In genomic region chr5:96844476-96844990, GRCh38 we compare ENCODE assay signal across 12 cellular contexts. TPM values are rescaled to one million over a fixed set of nuclear protein-coding genes. Genes with fewer than 3 reads are reported as not detected.
DNase-seq lines count a peak whose midpoint lies in the region; ATAC-seq and TF ChIP-seq lines count a peak whose summit lies in the region.
"Had no signal": no experiment of that assay in that cellular context is flagged by ENCODE, and none has a peak within 500 bp of the region (broad histone marks: within the 10 kb centered on the region; RNA-seq: fewer than 3 reads in every experiment).

No MANE protein-coding gene starts in this region.

- CTCF ChIA-PET in Caco-2 (lab: Charles Lee), result interaction anchor here (0.8 kb wide), 1 partner anchor 92 kb away, joined by 4 read pairs; no protein-coding TSS in a partner anchor

- H3K4me2 ChIP-seq in Loucy (ENCODE audit: low read depth, low read length, poor library complexity, severe bottlenecking) (peak overlapping the region; percentile 49), neural progenitor cell (no peak overlapping the region)

- no peak for ATAC-seq in GM21367 (IDR thresholded peaks at IDR 0.05; ENCODE audit: unreplicated experiment)
- ATAC-seq: pancreas had no signal

- H3K36me3 ChIP-seq in Loucy (ENCODE audit: insufficient read depth, low read length) (no peaks in the 10 kb centered on the region), adipocyte (ENCODE audit: control insufficient read depth, insufficient read depth, low read length, severe bottlenecking) (no peaks in the 10 kb centered on the region), neural progenitor cell (no peaks in the 10 kb centered on the region), Caco-2 (ENCODE audit: control insufficient read depth, insufficient read depth, low read length) (no peaks in the 10 kb centered on the region)
- H3K36me3 ChIP-seq: pancreas had no signal

- POLR2A ChIA-PET in Caco-2 (lab: Charles Lee), result no interaction called here

- H3K9me3 Mint-ChIP-seq in neural progenitor cell (peaks cover 18% of the 10 kb centered on the region), Caco-2 (ENCODE audit: unreplicated experiment) (no peaks in the 10 kb centered on the region)

- no TSS peak for BruUV-seq in Caco-2 (replicated peaks; lab: Mats Ljungman, UMichigan)

- TF ChIP-seq CTCF in Loucy (conservative IDR thresholded peaks at IDR 0.05; ENCODE audit: low read length), result no peak
- no peak for TF ChIP-seq CTCF in neural progenitor cell (IDR thresholded peaks at IDR 0.05)
- TF ChIP-seq CTCF in Caco-2 (IDR thresholded peaks at IDR 0.05; ENCODE audit: insufficient read depth in 1 of 2, low read depth in 1 of 2, low read length in 1 of 2, severe bottlenecking in 1 of 2, unreplicated experiment in 1 of 2), result no peak

- H4K20me1 ChIP-seq in Loucy (ENCODE audit: insufficient read depth, low read length, poor library complexity, severe bottlenecking) (no peaks in the 10 kb centered on the region), neural progenitor cell (ENCODE audit: low read depth) (no peaks in the 10 kb centered on the region)

- H3K4me3 Mint-ChIP-seq in neural progenitor cell (no peak overlapping the region), Caco-2 (ENCODE audit: unreplicated experiment) (no peak overlapping the region)
- H3K4me3 Mint-ChIP-seq: activated T-cell treated with anti-CD3 and anti-CD28 coated beads, Interleukin-2, amount 50 U/mL, for 24 hours; IgD-negative memory B cell had no signal

- H3K4me1 ChIP-seq in Loucy (ENCODE audit: insufficient read depth, low read length, poor library complexity, severe bottlenecking), result peaks cover 55% of the 10 kb centered on the region
- H3K4me1 ChIP-seq in adipocyte (ENCODE audit: control insufficient read depth, insufficient read depth, low read length), result peaks cover 4% of the 10 kb centered on the region
- peaks cover 2% of the 10 kb centered on the region for H3K4me1 ChIP-seq in neural progenitor cell
- 0 out of 2 replicates have a peak, but pooled peaks cover 4% of the 10 kb centered on the region for H3K4me1 ChIP-seq in Caco-2
- H3K4me1 ChIP-seq: pancreas had no signal

- H3K4me3 ChIP-seq in Loucy (ENCODE audit: low read length, poor library complexity, severe bottlenecking), result peak overlapping the region; percentile 47
- H3K4me3 ChIP-seq in adipocyte (ENCODE audit: low read length), result no peak overlapping the region
- H3K4me3 ChIP-seq in neural progenitor cell, result no peak overlapping the region
- H3K4me3 ChIP-seq in Caco-2 (ENCODE audit: low read depth, low read length), result no peak overlapping the region
- H3K4me3 ChIP-seq: pancreas had no signal

- no peaks in the 10 kb centered on the region for H3K9me2 ChIP-seq in Loucy (replicated peaks; ENCODE audit: low read depth, low read length)

- H3K9ac ChIP-seq in Loucy (ENCODE audit: low read depth, low read length, poor library complexity, severe bottlenecking) (peak overlapping the region; percentile 9), adipocyte (ENCODE audit: low read length) (no peak overlapping the region), neural progenitor cell (no peak overlapping the region)

- DNase-seq in Daoy (ENCODE audit: low read depth), result peak; percentile 44
- peak; percentile 69 for DNase-seq in adipocyte (ENCODE audit: low read depth)
- no peak for DNase-seq in neural progenitor cell (ENCODE audit: low spot score)
- DNase-seq in Caco-2, result no peak
- no peak for DNase-seq in SW 1271 (lab: John Stamatoyannopoulos, UW)
- DNase-seq: activated CD4-positive, alpha-beta T cell treated with anti-CD3 and anti-CD28 coated beads for 4 hours; activated T-cell treated with anti-CD3 and anti-CD28 coated beads, Interleukin-2, amount 50 U/mL, for 24 hours; pancreas; T-helper 1 cell had no signal

- H3K36me3 Mint-ChIP-seq in neural progenitor cell, result peaks cover 3% of the 10 kb centered on the region
- no peaks in the 10 kb centered on the region for H3K36me3 Mint-ChIP-seq in Caco-2 (ENCODE audit: insufficient read depth, unreplicated experiment)
- H3K36me3 Mint-ChIP-seq: IgD-negative memory B cell had no signal

- H3K4me1 Mint-ChIP-seq in neural progenitor cell (no peaks in the 10 kb centered on the region), Caco-2 (ENCODE audit: low read depth, unreplicated experiment) (no peaks in the 10 kb centered on the region)

- no peaks in the 10 kb centered on the region for H3K79me2 ChIP-seq in Loucy (ENCODE audit: insufficient read depth, low read length)
- no peaks in the 10 kb centered on the region for H3K79me2 ChIP-seq in neural progenitor cell (ENCODE audit: low read depth)

- H3K9me3 ChIP-seq in Loucy (ENCODE audit: insufficient read depth, low read depth, low read length) (no peaks in the 10 kb centered on the region), adipocyte (ENCODE audit: control insufficient read depth, low read length) (peaks cover 3% of the 10 kb centered on the region), neural progenitor cell (ENCODE audit: low read depth) (peaks cover 7% of the 10 kb centered on the region), Caco-2 (peaks cover 5% of the 10 kb centered on the region; the same call in 1 of the 2 replicates)
- H3K9me3 ChIP-seq: pancreas had no signal

- peaks cover 2% of the 10 kb centered on the region for H3K27me3 Mint-ChIP-seq in neural progenitor cell (ENCODE audit: insufficient read depth, low read depth)
- peaks cover 7% of the 10 kb centered on the region for H3K27me3 Mint-ChIP-seq in Caco-2 (ENCODE audit: insufficient read depth, unreplicated experiment)
- H3K27me3 Mint-ChIP-seq: activated T-cell treated with anti-CD3 and anti-CD28 coated beads, Interleukin-2, amount 50 U/mL, for 24 hours had no signal

- no peak overlapping the region for H3K27ac ChIP-seq in neural progenitor cell
- H3K27ac ChIP-seq: pancreas had no signal

- H3F3A ChIP-seq in Loucy (ENCODE audit: low read depth) (no peaks in the 10 kb centered on the region), neural progenitor cell (ENCODE audit: low read depth) (no peaks in the 10 kb centered on the region)

- no peak overlapping the region for H2AFZ ChIP-seq in Loucy (ENCODE audit: low read length)
- peak overlapping the region; percentile 51 for H2AFZ ChIP-seq in neural progenitor cell (replicated peaks)

- no peaks in the 10 kb centered on the region for H3K27me3 ChIP-seq in Loucy (ENCODE audit: insufficient read depth, low read length, poor library complexity, severe bottlenecking)
- H3K27me3 ChIP-seq in adipocyte (replicated peaks; ENCODE audit: control insufficient read depth, insufficient read depth, low read length), result no peaks in the 10 kb centered on the region
- H3K27me3 ChIP-seq in neural progenitor cell, result no peaks in the 10 kb centered on the region
- H3K27me3 ChIP-seq in Caco-2 (replicated peaks; ENCODE audit: control insufficient read depth, insufficient read depth, low read length), result no peaks in the 10 kb centered on the region; the same call in 1 of the 2 replicates
- H3K27me3 ChIP-seq: pancreas had no signal

- H3K27ac Mint-ChIP-seq in neural progenitor cell (no peak overlapping the region), Caco-2 (ENCODE audit: unreplicated experiment) (no peak overlapping the region)
- H3K27ac Mint-ChIP-seq: activated T-cell treated with anti-CD3 and anti-CD28 coated beads, Interleukin-2, amount 50 U/mL, for 24 hours; IgD-negative memory B cell had no signal

- intact Hi-C loops in Caco-2 (cut with micrococcal nuclease; ENCODE audit: unreplicated experiment), result no loop called here

RNA-seq across cellular contexts. Expression of gene ERAP2, which starts 31.8 kb away (rescaled TPM):
- total RNA-seq in Daoy (2014; rRNA removed; shearing (Covaris generic)), result 72.8 and 82.6 TPM in 2 replicates
- total RNA-seq in neural progenitor cell (ENCODE audit: low replicate concordance) (not detected in 2 replicates), Caco-2 (2022) (3.9 and 4.5 TPM in 2 replicates)

RNA-seq across cellular contexts. Expression of gene ERAP1, which starts 36.8 kb away (rescaled TPM):
- 23.4 and 25.2 TPM in 2 replicates for total RNA-seq in Daoy (2014; rRNA removed; shearing (Covaris generic))
- total RNA-seq in neural progenitor cell (ENCODE audit: low replicate concordance) (17.2 and 21.5 TPM in 2 replicates), Caco-2 (2022) (31.8 and 32.0 TPM in 2 replicates)

Comparison
In these comparisons a context has a peak if more than half of its experiments do, and no peak if none do; other contexts are left out.
1. DNase-seq: peak in Daoy (single experiment) and adipocyte (single experiment); none in neural progenitor cell (single experiment), Caco-2 (0 of 2) and SW 1271 (0 of 2).
2. RNA of gene ERAP2, which starts 31.8 kb away (total RNA-seq): 72.8 to 82.6 TPM in Daoy; 3.9 to 4.5 TPM in Caco-2 and not detected in neural progenitor cell; every median in the first group is over 10 times any median in the second.